ENCODE assay signal across 8 cellular contexts in genomic region chr16:12340151-12340733, GRCh38.
A peak's percentile ranks its signal among the peaks of the same experiment; 100 is the strongest.
DNase-seq lines count a peak whose midpoint lies in the region; ATAC-seq and TF ChIP-seq lines count a peak whose summit lies in the region.

No MANE protein-coding gene starts in this region.

- no peak overlapping the region for H2AFZ ChIP-seq in PC-3 (ENCODE audit: low read length)

- no peaks in the 10 kb centered on the region for H3K9me2 ChIP-seq in PC-3 (replicated peaks; ENCODE audit: low read length)

- no TSS peak for BruUV-seq in PC-3 (replicated peaks; lab: Mats Ljungman, UMichigan)

- H3K9me3 ChIP-seq in PC-3 (ENCODE audit: low read length) (no peaks in the 10 kb centered on the region), skeletal muscle satellite cell (replicated peaks; ENCODE audit: low read length) (no peaks in the 10 kb centered on the region)

- H3K27me3 ChIP-seq in H7 (ENCODE audit: control insufficient read depth, insufficient read depth, low read length) (no peaks in the 10 kb centered on the region), PC-3 (ENCODE audit: low read length) (no peaks in the 10 kb centered on the region), skeletal muscle satellite cell (ENCODE audit: control insufficient read depth, insufficient read depth, low read length) (no peaks in the 10 kb centered on the region)

- H3K4me2 ChIP-seq in PC-3 (ENCODE audit: low read length) (peak overlapping the region; percentile 39; the same call in 1 of the 2 replicates), skeletal muscle satellite cell (ENCODE audit: low read length) (peak overlapping the region; percentile 48)

- H3K4me1 Mint-ChIP-seq in CD14-positive monocyte: peaks cover 12% of the 10 kb centered on the region

- H3K36me3 ChIP-seq in H7 (replicated peaks; ENCODE audit: control insufficient read depth, insufficient read depth, low read length): no peaks in the 10 kb centered on the region
- no peaks in the 10 kb centered on the region for H3K36me3 ChIP-seq in PC-3 (ENCODE audit: low read depth, low read length)
- H3K36me3 ChIP-seq in skeletal muscle satellite cell (ENCODE audit: insufficient read depth, low read length): no peaks in the 10 kb centered on the region

- ATAC-seq in PC-3 (0 out of 2 replicates have a peak, but pooled peaks have one; percentile 4), esophagus mucosa (peak; percentile 53), HG03460 (IDR thresholded peaks at IDR 0.05; ENCODE audit: unreplicated experiment) (no peak)

- TF ChIP-seq CTCF in CD14-positive monocyte (IDR thresholded peaks at IDR 0.05) (peak; percentile 8), PC-3 (conservative IDR thresholded peaks at IDR 0.05; ENCODE audit: low read depth, low read length) (peak; percentile 75)

- H3K4me3 ChIP-seq in H7 (ENCODE audit: insufficient read depth, low read depth, low read length): no peak overlapping the region
- H3K4me3 ChIP-seq in PC-3 (ENCODE audit: low read length): no peak overlapping the region
- H3K4me3 ChIP-seq in skeletal muscle satellite cell (ENCODE audit: low read length): no peak overlapping the region

- CTCF ChIA-PET in PC-3 (lab: Charles Lee): no interaction called here

- DNase-seq in CD14-positive monocyte (ENCODE audit: low spot score) (no peak), H7 (peak; percentile 80), PC-3 (peak; percentile 60), occipital lobe (lab: John Stamatoyannopoulos, UW) (no peak)
- DNase-seq in effector CD8-positive, alpha-beta T cell (lab: John Stamatoyannopoulos, UW): no peak

- H3F3A ChIP-seq in PC-3 (ENCODE audit: low read length, unreplicated experiment): no peaks in the 10 kb centered on the region

- H4K20me1 ChIP-seq in PC-3 (ENCODE audit: low read length): no peaks in the 10 kb centered on the region

- H3K9ac ChIP-seq in PC-3 (ENCODE audit: low read length) (no peak overlapping the region), skeletal muscle satellite cell (ENCODE audit: low read depth, low read length) (no peak overlapping the region)

- no peaks in the 10 kb centered on the region for H3K79me2 ChIP-seq in PC-3 (ENCODE audit: low read length)

- H3K36me3 Mint-ChIP-seq in CD14-positive monocyte: peaks cover 0 to 6% of the 10 kb centered on the region in 2 donors

- H3K27ac ChIP-seq in PC-3 (ENCODE audit: low read length): peak overlapping the region; percentile 97

- peaks cover 0 to 1% (median 0%) of the 10 kb centered on the region in 3 donors for H3K27me3 Mint-ChIP-seq in CD14-positive monocyte (ENCODE audit: low read depth in 3 of 3)

- intact Hi-C loops in CD14-positive monocyte (cut with micrococcal nuclease): loop anchor here in 1 of 2 donors (1.0 kb wide), 1 partner anchor 16 kb away; no protein-coding TSS in a partner anchor
- intact Hi-C loops in PC-3 (cut with micrococcal nuclease): loop anchor here (5.0 kb wide), 1 partner anchor 477 kb away; no protein-coding TSS in a partner anchor

- POLR2A ChIA-PET in PC-3 (lab: Charles Lee; ENCODE audit: unreplicated experiment): no interaction called here

- peaks cover 0 to 3% (median 0%) of the 10 kb centered on the region in 7 donors for H3K9me3 Mint-ChIP-seq in CD14-positive monocyte

- H3K27ac Mint-ChIP-seq in CD14-positive monocyte: no peak overlapping the region

- no peak overlapping the region for H3K4me3 Mint-ChIP-seq in CD14-positive monocyte

- peaks cover 32% of the 10 kb centered on the region for H3K4me1 ChIP-seq in PC-3 (ENCODE audit: insufficient read depth, low read length)
- H3K4me1 ChIP-seq in skeletal muscle satellite cell (ENCODE audit: control insufficient read depth, insufficient read depth, low read length): peaks cover 33% of the 10 kb centered on the region

Comparison
In these comparisons a context has a peak if more than half of its experiments do, and no peak if none do; other contexts are left out.
1. DNase-seq: peak in H7 (single experiment) and PC-3 (single experiment); none in CD14-positive monocyte (single experiment), occipital lobe (single experiment) and effector CD8-positive, alpha-beta T cell (single experiment).